Comparison of ENCODE assay signal across 1 cellular context in genomic region chr16:1536601-1537000, GRCh38.
TF ChIP-seq lines count a peak whose summit lies in the region.

No MANE protein-coding gene starts in this region.

TF ChIP-seq in WTC11, 78 proteins besides CTCF, POLR2A, EP300 and RAD21 (continued from another document):
- TF ChIP-seq ARID4B (CRISPR knock-in tag; IDR thresholded peaks at IDR 0.05; ENCODE audit: borderline replicate concordance) (no peak), ATF2 (CRISPR knock-in tag; IDR thresholded peaks at IDR 0.05; ENCODE audit: borderline replicate concordance, low read depth) (no peak), ZMAT4 (CRISPR knock-in tag; IDR thresholded peaks at IDR 0.05) (no peak), ZNF121 (CRISPR knock-in tag; IDR thresholded peaks at IDR 0.05) (no peak), ZNF532 (CRISPR knock-in tag; IDR thresholded peaks at IDR 0.05; ENCODE audit: borderline replicate concordance) (no peak), HMGA2 (CRISPR knock-in tag; IDR thresholded peaks at IDR 0.05) (no peak), CDX4 (CRISPR knock-in tag; IDR thresholded peaks at IDR 0.05; ENCODE audit: borderline replicate concordance) (no peak), CREM (CRISPR knock-in tag; IDR thresholded peaks at IDR 0.05) (no peak), CBFB (CRISPR knock-in tag; IDR thresholded peaks at IDR 0.05; ENCODE audit: low read depth) (no peak), GABPB1 (CRISPR knock-in tag; IDR thresholded peaks at IDR 0.05) (no peak), ZBTB21 (CRISPR knock-in tag; IDR thresholded peaks at IDR 0.05; ENCODE audit: borderline replicate concordance) (no peak), AFF4 (CRISPR knock-in tag; IDR thresholded peaks at IDR 0.05; ENCODE audit: borderline replicate concordance) (no peak)
